ENCODE assay signal across 15 cellular contexts in the genomic region with DNA sequence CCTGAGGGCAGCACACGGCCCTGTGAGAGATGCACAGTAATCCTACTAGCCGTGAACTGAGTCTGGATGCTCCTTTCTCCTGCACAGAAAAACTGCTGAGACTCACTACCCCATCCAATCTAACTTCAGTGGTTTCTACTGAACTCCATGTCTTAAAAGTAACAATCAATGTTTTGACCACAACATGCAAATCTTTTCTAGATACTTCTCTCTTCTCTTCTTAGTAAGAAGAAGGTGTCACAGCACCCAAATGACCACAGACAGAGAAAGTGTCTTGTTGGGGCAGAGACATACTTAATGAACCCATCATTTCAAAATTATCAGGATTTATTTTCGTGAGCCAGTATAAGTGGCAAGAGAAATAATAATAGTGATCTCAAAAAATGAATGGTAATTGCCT.
DNase-seq lines count a peak whose midpoint lies in the region; ATAC-seq, FAIRE-seq and TF ChIP-seq lines count a peak whose summit lies in the region.
"Had no signal": no experiment of that assay in that cellular context is flagged by ENCODE, and none has a peak within 500 bp of the region (broad histone marks: within the 10 kb centered on the region; RNA-seq: fewer than 3 reads in every experiment).

No MANE protein-coding gene starts in this region.

- intact Hi-C loops in head of caudate nucleus (cut with DNase I) (no loop called here), ascending aorta (cut with DNase I) (no loop called here)

- H3K79me1 ChIP-seq in H1 (ENCODE audit: low read depth, low read length), result no peaks in the 10 kb centered on the region

- H3K27me3 ChIP-seq in H1 (replicated peaks in 1 of 4; ENCODE audit: control insufficient read depth in 3 of 4, extremely low read depth in 1 of 4, insufficient read depth in 3 of 4, low read length in 3 of 4) (no peaks in the 10 kb centered on the region), ascending aorta (no peaks in the 10 kb centered on the region)
- H3K27me3 ChIP-seq: gastroesophageal sphincter, thyroid gland had no signal

- no peak overlapping the region for H2BK12ac ChIP-seq in H1 (ENCODE audit: low read depth, low read length)

- H3K14ac ChIP-seq in H1 (ENCODE audit: insufficient read length), result no peak overlapping the region

- no peak overlapping the region for H3K27ac ChIP-seq in H1 (ENCODE audit: low read depth, low read length)
- no peak overlapping the region for H3K27ac ChIP-seq in ascending aorta
- H3K27ac ChIP-seq: gastroesophageal sphincter, thyroid gland had no signal

- no peak overlapping the region for H4K5ac ChIP-seq in H1 (ENCODE audit: insufficient read length, low read depth, low read length)

- H3K4me3 ChIP-seq in H1 (ENCODE audit: extremely low read depth in 1 of 4, insufficient read depth in 2 of 4, low read depth in 3 of 4, low read length in 4 of 4), result no peak overlapping the region
- no peak overlapping the region for H3K4me3 ChIP-seq in ascending aorta
- H3K4me3 ChIP-seq: gastroesophageal sphincter, thyroid gland had no signal

- H3K23me2 ChIP-seq in H1 (ENCODE audit: low read depth, low read length), result no peaks in the 10 kb centered on the region

- H3K4ac ChIP-seq in H1 (replicated peaks; ENCODE audit: insufficient read length, low read depth, low read length), result no peak overlapping the region

- no peak overlapping the region for H2BK20ac ChIP-seq in H1 (ENCODE audit: low read length)

- TF ChIP-seq POLR2A in H1 (IDR thresholded peaks at IDR 0.05; ENCODE audit: control extremely low read depth in 1 of 2, low read depth in 2 of 2, low read length in 2 of 2), result no peak

- TF ChIP-seq CTCF in H1 (IDR thresholded peaks at IDR 0.05; ENCODE audit: control extremely low read depth in 1 of 3, insufficient read depth in 1 of 3, low read depth in 1 of 3, low read length in 3 of 3) (no peak), ascending aorta (IDR thresholded peaks at IDR 0.05) (no peak)

- no peak for FAIRE-seq in H1 (lab: Jason Lieb, UNC)

- H3K79me2 ChIP-seq in H1 (ENCODE audit: control insufficient read depth in 1 of 2, insufficient read depth in 2 of 2, low read length in 2 of 2), result no peaks in the 10 kb centered on the region

- no peaks in the 10 kb centered on the region for H4K20me1 ChIP-seq in H1 (replicated peaks in 1 of 2; ENCODE audit: control insufficient read depth in 1 of 2, insufficient read depth in 2 of 2, low read length in 2 of 2)

- WGBS in H1 (ENCODE audit: extremely low coverage in 1 of 2, insufficient coverage in 1 of 2, insufficient read length in 1 of 2, insufficient replicate concordance in 2 of 2, low coverage in 1 of 2, low lambda C conversion rate in 2 of 2, missing lambda C conversion rate in 1 of 2), 2 experiments, result 94% methylated on average over 3 of the region's 3 CpGs; no CpG with 5 or more reads in 1 of the 2 experiments

- no peak overlapping the region for H3K23ac ChIP-seq in H1 (ENCODE audit: insufficient read length)

- no peak for TF ChIP-seq RAD21 in H1 (IDR thresholded peaks at IDR 0.05 in 1 of 2, conservative IDR thresholded peaks at IDR 0.05 in 1 of 2; ENCODE audit: low read depth in 2 of 2, low read length in 2 of 2)

- H4K8ac ChIP-seq in H1 (ENCODE audit: extremely low read depth, insufficient read depth, low read length), result no peak overlapping the region

- H2AFZ ChIP-seq in H1 (ENCODE audit: low read length), result 0 out of 2 replicates have a peak overlapping the region, but pooled peaks have one; percentile 22

- 0 out of 2 replicates have a peak overlapping the region, but pooled peaks have one; percentile 76 for H3K18ac ChIP-seq in H1 (ENCODE audit: extremely low read depth, low read length)

- POLR2A ChIA-PET in H1 (lab: Charles Lee; ENCODE audit: partially characterized antibody), result no interaction called here

- no peak overlapping the region for H3K4me2 ChIP-seq in H1 (ENCODE audit: insufficient read depth in 1 of 2, low read depth in 2 of 2, low read length in 2 of 2)

- H3K36me3 ChIP-seq in H1 (ENCODE audit: control insufficient read depth in 2 of 4, insufficient read depth in 4 of 4, low read length in 3 of 4) (no peaks in the 10 kb centered on the region), ascending aorta (no peaks in the 10 kb centered on the region)
- H3K36me3 ChIP-seq: gastroesophageal sphincter, thyroid gland had no signal

- H2BK5ac ChIP-seq in H1 (ENCODE audit: low read depth, low read length), result no peak overlapping the region

- H3K9me3 ChIP-seq in H1 (ENCODE audit: insufficient read depth in 2 of 2, low read depth in 1 of 2, low read length in 1 of 2) (peaks cover 0 to 4% of the 10 kb centered on the region in 2 experiments; a peak in 2 of 4 replicates), ascending aorta (no peaks in the 10 kb centered on the region)
- H3K9me3 ChIP-seq: gastroesophageal sphincter, thyroid gland had no signal

- H4K91ac ChIP-seq in H1 (replicated peaks; ENCODE audit: insufficient read length, low read length), result no peak overlapping the region

- DNase-seq in H1 (ENCODE audit: low read depth in 1 of 2, low spot score in 2 of 2) (no peak), head of caudate nucleus (no peak), DMS114 treated with DMSO at 0.1 percent for 48 hours (lab: John Stamatoyannopoulos, UW; ENCODE audit: unreplicated experiment) (no peak), SHP77 (lab: John Stamatoyannopoulos, UW) (no peak), ascending aorta (ENCODE audit: low spot score in 2 of 2) (no peak)
- DNase-seq: activated T-cell treated with anti-CD3 and anti-CD28 coated beads, Interleukin-2, amount 50 U/mL, for 24 hours; anterior cingulate cortex; CD8-positive, alpha-beta T cell; effector CD8-positive, alpha-beta T cell; NCI-H187; thyroid gland had no signal

- H3K56ac ChIP-seq in H1 (replicated peaks; ENCODE audit: insufficient read length, low read depth, low read length), result no peak overlapping the region

- H2BK120ac ChIP-seq in H1 (replicated peaks; ENCODE audit: low read depth, low read length), result no peak overlapping the region

- ATAC-seq in GM18907 (IDR thresholded peaks at IDR 0.05; ENCODE audit: unreplicated experiment), result peak; percentile 87
- peak; percentile 83 for ATAC-seq in GM21619 (IDR thresholded peaks at IDR 0.05; ENCODE audit: unreplicated experiment)
- ATAC-seq in HG03095 (IDR thresholded peaks at IDR 0.05; ENCODE audit: unreplicated experiment), result peak; percentile 75
- ATAC-seq: CD8-positive, alpha-beta T cell; gastroesophageal sphincter had no signal

- no peak overlapping the region for H2AK5ac ChIP-seq in H1 (ENCODE audit: low read depth, low read length)

- no peak overlapping the region for H3K9ac ChIP-seq in H1 (replicated peaks in 1 of 4; ENCODE audit: extremely low read depth in 1 of 4, low read depth in 3 of 4, low read length in 3 of 4)

- peaks cover 0 to 3% (median 3%) of the 10 kb centered on the region in 4 experiments; a peak in 3 of 7 replicates for H3K4me1 ChIP-seq in H1 (replicated peaks in 1 of 4; ENCODE audit: control insufficient read depth in 3 of 4, insufficient read depth in 4 of 4, low read length in 3 of 4)
- H3K4me1 ChIP-seq in ascending aorta, result no peaks in the 10 kb centered on the region
- H3K4me1 ChIP-seq: gastroesophageal sphincter, thyroid gland had no signal

- H2BK15ac ChIP-seq in H1 (ENCODE audit: low read length), result no peak overlapping the region

- CTCF ChIA-PET in H1 (lab: Charles Lee; ENCODE audit: partially characterized antibody), result no interaction called here

- no peak for TF ChIP-seq EP300 in H1 (IDR thresholded peaks at IDR 0.05; ENCODE audit: borderline replicate concordance in 1 of 2, low read depth in 2 of 2, low read length in 2 of 2)

TF ChIP-seq in H1, 55 proteins besides CTCF, POLR2A, EP300 and RAD21:
- TF ChIP-seq SP4 (IDR thresholded peaks at IDR 0.05; ENCODE audit: low read length) (no peak), BCL11A (IDR thresholded peaks at IDR 0.05; ENCODE audit: low read depth in 2 of 2, low read length in 2 of 2) (no peak), TEAD4 (IDR thresholded peaks at IDR 0.05; ENCODE audit: low read depth, low read length) (no peak), FOSL1 (IDR thresholded peaks at IDR 0.05; ENCODE audit: insufficient read depth, low read depth, low read length) (no peak), BACH1 (IDR thresholded peaks at IDR 0.05; ENCODE audit: low read length) (no peak), POLR2AphosphoS5 (IDR thresholded peaks at IDR 0.05; ENCODE audit: low read depth, low read length) (no peak), PHF8 (conservative IDR thresholded peaks at IDR 0.05; ENCODE audit: low read depth, low read length) (no peak), KDM4A (IDR thresholded peaks at IDR 0.05; ENCODE audit: low read depth, low read length, severe bottlenecking) (no peak)
- TF ChIP-seq, protein P1, sequence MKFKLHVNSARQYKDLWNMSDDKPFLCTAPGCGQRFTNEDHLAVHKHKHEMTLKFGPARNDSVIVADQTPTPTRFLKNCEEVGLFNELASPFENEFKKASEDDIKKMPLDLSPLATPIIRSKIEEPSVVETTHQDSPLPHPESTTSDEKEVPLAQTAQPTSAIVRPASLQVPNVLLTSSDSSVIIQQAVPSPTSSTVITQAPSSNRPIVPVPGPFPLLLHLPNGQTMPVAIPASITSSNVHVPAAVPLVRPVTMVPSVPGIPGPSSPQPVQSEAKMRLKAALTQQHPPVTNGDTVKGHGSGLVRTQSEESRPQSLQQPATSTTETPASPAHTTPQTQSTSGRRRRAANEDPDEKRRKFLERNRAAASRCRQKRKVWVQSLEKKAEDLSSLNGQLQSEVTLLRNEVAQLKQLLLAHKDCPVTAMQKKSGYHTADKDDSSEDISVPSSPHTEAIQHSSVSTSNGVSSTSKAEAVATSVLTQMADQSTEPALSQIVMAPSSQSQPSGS (IDR thresholded peaks at IDR 0.05; ENCODE audit: low read length), result no peak
TF ChIP-seq in H1: peak in this region for 0.
